ENCODE assay signal across 33 cellular contexts in genomic region chrX:18573556-18573955, GRCh38.
"Had no signal": no experiment of that assay in that cellular context is flagged by ENCODE, and none has a peak within 500 bp of the region (broad histone marks: within the 10 kb centered on the region; RNA-seq: fewer than 3 reads in every experiment).

No MANE protein-coding gene starts in this region.

- H3K36me3 ChIP-seq: ascending aorta, breast epithelium, MG63, SJCRH30 had no signal

- H3K36me3 Mint-ChIP-seq: activated naive CD8-positive, alpha-beta T cell treated with anti-CD3 and anti-CD28 coated beads, Interleukin-2, amount 10 ng/mL, durations not matched to agents 7 days and 5 days had no signal

- H3K27me3 Mint-ChIP-seq: activated CD4-positive, alpha-beta T cell treated with anti-CD3 and anti-CD28 coated beads, Interleukin-2, amount 10 ng/mL, durations not matched to agents 24 days and 14 days; activated CD8-positive, alpha-beta T cell treated with anti-CD3 and anti-CD28 coated beads for 36 hours; activated naive CD4-positive, alpha-beta T cell treated with anti-CD3 and anti-CD28 coated beads, Interleukin-2, amount 50 U/mL, for 24 hours; activated naive CD8-positive, alpha-beta T cell treated with anti-CD3 and anti-CD28 coated beads, Interleukin-2, amount 10 ng/mL, durations not matched to agents 7 days and 5 days; activated T-helper 17 cell treated with anti-CD3 and anti-CD28 coated beads, Interleukin-2, amount 50 U/mL, for 72 hours had no signal

- H3K27me3 ChIP-seq: ascending aorta, body of pancreas, breast epithelium, MG63, SJCRH30 had no signal

- DNase-seq: activated CD4-positive, alpha-beta T cell treated with anti-CD3 and anti-CD28 coated beads, Interleukin-2, amount 10 ng/mL, durations not matched to agents 24 days and 14 days; activated CD4-positive, alpha-beta T cell treated with anti-CD3 and anti-CD28 coated beads, Interleukin-2, amount 50 U/mL, for 4 hours; activated CD8-positive, alpha-beta T cell treated with anti-CD3 and anti-CD28 coated beads for 36 hours; activated effector memory CD4-positive, alpha-beta T cell treated with anti-CD3 and anti-CD28 coated beads, Interleukin-2, amount 50 U/mL, for 16 hours; activated naive CD4-positive, alpha-beta T cell; activated naive CD8-positive, alpha-beta T cell treated with anti-CD3 and anti-CD28 coated beads, Interleukin-2, amount 10 ng/mL, durations not matched to agents 7 days and 5 days; activated T-cell treated with anti-CD3 and anti-CD28 coated beads, Interleukin-2, amount 50 U/mL, for 1 hour; activated T-cell treated with anti-CD3 and anti-CD28 coated beads, Interleukin-2, amount 50 U/mL, for 72 hours; amygdala; body of pancreas; central memory CD4-positive, alpha-beta T cell; Kasumi-1; KG1; MG63; NCI-H1092; NCI-H1436 treated with DMSO at 0.1 percent for 48 hours; NCI-H1694 treated with DMSO at 0.1 percent for 48 hours; NCI-H2029; NCI-H510A; NCI-H526; NCI-H748 treated with DMSO at 0.1 percent for 48 hours; NK-92 treated with Interleukin-12 subunit alpha and Interleukin-12 subunit beta, amount 100 ng/mL, for 24 hours; PC-9; SHP77; SJCRH30; T1000 had no signal

- H3K4me1 Mint-ChIP-seq: activated CD4-positive, alpha-beta T cell treated with anti-CD3 and anti-CD28 coated beads, Interleukin-2, amount 10 ng/mL, durations not matched to agents 24 days and 14 days; activated naive CD4-positive, alpha-beta T cell treated with anti-CD3 and anti-CD28 coated beads, Interleukin-2, amount 50 U/mL, for 24 hours; activated naive CD8-positive, alpha-beta T cell treated with anti-CD3 and anti-CD28 coated beads, Interleukin-2, amount 10 ng/mL, durations not matched to agents 7 days and 5 days; activated T-helper 17 cell treated with anti-CD3 and anti-CD28 coated beads, Interleukin-2, amount 50 U/mL, for 72 hours had no signal

- H3K27ac ChIP-seq: ascending aorta, body of pancreas, breast epithelium, PC-9, RWPE1, SJCRH30, SK-N-MC had no signal

- H3K27ac Mint-ChIP-seq: activated CD4-positive, alpha-beta T cell treated with anti-CD3 and anti-CD28 coated beads, Interleukin-2, amount 10 ng/mL, durations not matched to agents 24 days and 14 days; activated CD8-positive, alpha-beta T cell treated with anti-CD3 and anti-CD28 coated beads for 36 hours; activated naive CD4-positive, alpha-beta T cell treated with anti-CD3 and anti-CD28 coated beads, Interleukin-2, amount 50 U/mL, for 24 hours; activated naive CD8-positive, alpha-beta T cell treated with anti-CD3 and anti-CD28 coated beads, Interleukin-2, amount 10 ng/mL, durations not matched to agents 7 days and 5 days; activated T-cell treated with anti-CD3 and anti-CD28 coated beads, Interleukin-2, amount 50 U/mL, for 72 hours; activated T-helper 17 cell treated with anti-CD3 and anti-CD28 coated beads, Interleukin-2, amount 50 U/mL, for 72 hours had no signal

- H3K4me2 ChIP-seq: PC-9 had no signal

- H3K4me3 ChIP-seq: ascending aorta, body of pancreas, breast epithelium, MG63, PC-9, SJCRH30, SK-N-MC had no signal

- H3K9me3 Mint-ChIP-seq: activated CD4-positive, alpha-beta T cell treated with anti-CD3 and anti-CD28 coated beads, Interleukin-2, amount 10 ng/mL, durations not matched to agents 24 days and 14 days; activated CD8-positive, alpha-beta T cell treated with anti-CD3 and anti-CD28 coated beads for 36 hours; activated naive CD4-positive, alpha-beta T cell treated with anti-CD3 and anti-CD28 coated beads, Interleukin-2, amount 50 U/mL, for 24 hours; activated naive CD8-positive, alpha-beta T cell treated with anti-CD3 and anti-CD28 coated beads, Interleukin-2, amount 10 ng/mL, durations not matched to agents 7 days and 5 days; activated T-cell treated with anti-CD3 and anti-CD28 coated beads, Interleukin-2, amount 50 U/mL, for 72 hours; activated T-helper 17 cell treated with anti-CD3 and anti-CD28 coated beads, Interleukin-2, amount 50 U/mL, for 72 hours had no signal

- H3K4me1 ChIP-seq: ascending aorta, body of pancreas, breast epithelium had no signal

- H3K4me3 Mint-ChIP-seq: activated CD4-positive, alpha-beta T cell treated with anti-CD3 and anti-CD28 coated beads, Interleukin-2, amount 10 ng/mL, durations not matched to agents 24 days and 14 days; activated CD8-positive, alpha-beta T cell treated with anti-CD3 and anti-CD28 coated beads for 36 hours; activated naive CD4-positive, alpha-beta T cell treated with anti-CD3 and anti-CD28 coated beads, Interleukin-2, amount 50 U/mL, for 24 hours; activated naive CD8-positive, alpha-beta T cell treated with anti-CD3 and anti-CD28 coated beads, Interleukin-2, amount 10 ng/mL, durations not matched to agents 7 days and 5 days; activated T-cell treated with anti-CD3 and anti-CD28 coated beads, Interleukin-2, amount 50 U/mL, for 72 hours; activated T-helper 17 cell treated with anti-CD3 and anti-CD28 coated beads, Interleukin-2, amount 50 U/mL, for 72 hours had no signal

- ATAC-seq: activated CD8-positive, alpha-beta T cell treated with anti-CD3 and anti-CD28 coated beads for 36 hours; activated T-cell treated with anti-CD3 and anti-CD28 coated beads, Interleukin-2, amount 50 U/mL, for 72 hours; activated T-helper 17 cell treated with anti-CD3 and anti-CD28 coated beads, Interleukin-2, amount 50 U/mL, for 72 hours; body of pancreas had no signal

- H3K9me3 ChIP-seq: ascending aorta, body of pancreas, breast epithelium, MG63, SJCRH30 had no signal

- FAIRE-seq: RCC 7860 had no signal
